ENCODE assay signal across 8 cellular contexts in the genomic region with DNA sequence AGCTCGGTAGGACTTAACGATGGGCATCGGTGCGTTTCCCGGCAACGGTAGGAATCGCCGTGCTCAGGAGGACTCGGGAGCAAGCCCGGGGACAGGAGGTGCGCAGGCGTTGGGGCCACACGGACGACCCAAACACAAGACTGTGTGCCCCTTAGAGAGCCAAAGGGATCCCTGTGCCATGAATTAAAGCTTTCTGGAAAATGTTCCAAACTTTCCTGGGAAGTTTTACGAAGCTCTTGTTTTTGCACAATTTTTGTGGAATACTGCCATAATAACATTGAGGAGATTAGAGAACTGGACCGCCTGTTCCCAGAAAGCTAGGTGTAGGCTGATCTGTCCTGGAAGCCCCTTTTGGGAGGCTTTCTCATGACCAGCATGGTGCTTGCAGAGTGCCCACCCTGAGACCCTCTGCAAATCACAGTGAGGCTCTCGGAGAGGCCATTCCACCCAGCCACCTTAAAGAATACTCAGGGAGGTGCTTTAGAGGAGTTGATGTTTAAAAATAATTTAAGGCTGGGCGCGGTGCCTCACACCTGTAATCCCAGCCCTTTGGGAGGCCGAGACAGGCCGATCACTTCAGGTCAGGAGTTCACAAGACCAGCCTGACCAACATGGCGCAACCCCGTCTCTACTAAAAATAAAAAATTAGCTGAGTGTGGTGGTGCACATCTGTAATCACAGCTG. TPM values are rescaled to one million over a fixed set of nuclear protein-coding genes. Genes with fewer than 3 reads are reported as not detected.
A peak's percentile ranks its signal among the peaks of the same experiment; 100 is the strongest.
DNase-seq lines count a peak whose midpoint lies in the region; ATAC-seq and TF ChIP-seq lines count a peak whose summit lies in the region.

No MANE protein-coding gene starts in this region.

- H3K36me3 Mint-ChIP-seq in T-helper 17 cell (ENCODE audit: low read depth), result peaks cover 2% of the 10 kb centered on the region

- peak overlapping the region; percentile 99 for H3K4me3 Mint-ChIP-seq in T-helper 17 cell

- H3K27me3 Mint-ChIP-seq in T-helper 17 cell, result no peaks in the 10 kb centered on the region

- ATAC-seq in T-helper 17 cell (no peak), GM19023 (IDR thresholded peaks at IDR 0.05; ENCODE audit: unreplicated experiment) (no peak)

- peak overlapping the region; percentile 90 for H3K4me3 ChIP-seq in fibroblast of the aortic adventitia (ENCODE audit: low read depth, low read length)

- peak overlapping the region; percentile 99 for H3K27ac Mint-ChIP-seq in T-helper 17 cell

- DNase-seq in activated T-cell treated with anti-CD3 and anti-CD28 coated beads for 1 hour (ENCODE audit: low read depth) (peak; percentile 10), activated T-cell treated with anti-CD3 and anti-CD28 coated beads for 4 hours (no peak), T-helper 17 cell (no peak), fibroblast of the aortic adventitia (ENCODE audit: low read depth) (no peak), pons (ENCODE audit: low spot score) (peak; percentile 36), GM19238 (ENCODE audit: insufficient read length, low spot score) (no peak), EL (no peak)

- peaks cover 29% of the 10 kb centered on the region for H3K4me1 Mint-ChIP-seq in T-helper 17 cell

- no peak for TF ChIP-seq CTCF in fibroblast of the aortic adventitia (IDR thresholded peaks at IDR 0.05; ENCODE audit: insufficient read depth, low read length)

- H3K9me3 ChIP-seq in T-helper 17 cell (ENCODE audit: control insufficient read depth, low read length, poor library complexity, severe bottlenecking), result no peaks in the 10 kb centered on the region

RNA-seq across cellular contexts. Expression of a gene that starts 1.0 kb away (rescaled TPM):
- total RNA-seq in T-helper 17 cell, result 10 to 100 TPM; 11.6 to 11.9 TPM
- total RNA-seq in fibroblast of the aortic adventitia (ENCODE audit: low replicate concordance), result 3.3 TPM in 2 replicates

Comparison
In these comparisons a context has a peak if more than half of its experiments do, and no peak if none do; other contexts are left out.
1. DNase-seq: peak in activated T-cell treated with anti-CD3 and anti-CD28 coated beads for 1 hour (single experiment) and pons (single experiment); none in activated T-cell treated with anti-CD3 and anti-CD28 coated beads for 4 hours (single experiment), T-helper 17 cell (0 of 3), fibroblast of the aortic adventitia (single experiment), GM19238 (single experiment) and EL (single experiment).